In the genomic region with DNA sequence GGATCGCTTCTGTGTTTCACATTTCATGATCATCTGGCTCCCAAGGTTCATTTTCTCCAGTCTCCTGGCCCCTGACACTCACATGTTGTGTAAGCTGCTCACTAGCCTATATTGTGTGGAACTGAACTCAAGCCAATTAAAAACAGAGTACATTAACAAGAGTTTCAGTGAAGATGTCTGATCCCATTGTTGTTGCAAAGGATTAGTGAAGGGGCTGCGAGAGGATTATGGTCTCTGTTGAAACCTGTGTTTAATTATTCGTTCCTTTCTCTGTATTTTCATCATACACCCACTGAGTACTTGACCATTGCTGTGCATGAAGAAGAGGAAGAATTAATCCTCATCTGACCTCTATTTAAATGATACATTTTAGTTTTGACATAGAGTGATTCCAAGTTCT, we compare ENCODE assay signal across 28 cellular contexts. TPM values are rescaled to one million over a fixed set of nuclear protein-coding genes. Genes with fewer than 3 reads are reported as not detected.
"Had no signal": no experiment of that assay in that cellular context is flagged by ENCODE, and none has a peak within 500 bp of the region (broad histone marks: within the 10 kb centered on the region; RNA-seq: fewer than 3 reads in every experiment).

No MANE protein-coding gene starts in this region.

- H3K9me3 ChIP-seq: body of pancreas, ovary, prostate gland, thyroid gland, upper lobe of left lung, vagina had no signal

- H3K27ac ChIP-seq: body of pancreas, ovary, prostate gland, stomach, thyroid gland, upper lobe of left lung, vagina had no signal

- FAIRE-seq: endothelial cell of umbilical vein, kidney had no signal

- H3K36me3 ChIP-seq: ovary, prostate gland, stomach, thyroid gland, upper lobe of left lung, vagina had no signal

- ATAC-seq: activated CD8-positive, alpha-beta memory T cell treated with anti-CD3 and anti-CD28 coated beads, Interleukin-2, amount 10 ng/mL, durations not matched to agents 7 days and 5 days; activated CD8-positive, alpha-beta T cell treated with anti-CD3 and anti-CD28 coated beads for 36 hours; activated naive CD4-positive, alpha-beta T cell treated with anti-CD3 and anti-CD28 coated beads, Interleukin-2, amount 50 U/mL, for 72 hours; body of pancreas; left colon; right cardiac atrium; stimulated activated naive B cell treated with anti-CD40 and anti-IgM and Interleukin-4, amounts not matched to agents 10 μg/mL and 1 μg/mL and 100 μg/mL, for 72 hours had no signal

- H3K4me3 ChIP-seq: body of pancreas, ovary, prostate gland, stomach, thyroid gland, upper lobe of left lung, vagina had no signal

- H3K27me3 ChIP-seq: body of pancreas, ovary, stomach, thyroid gland, upper lobe of left lung, vagina had no signal

- DNase-seq: activated B cell treated with CpG ODN at 0.5 μM for 24 hours; activated CD4-positive, alpha-beta T cell treated with anti-CD3 and anti-CD28 coated beads, Interleukin-2, amount 50 U/mL, for 1 hour; activated CD8-positive, alpha-beta memory T cell treated with anti-CD3 and anti-CD28 coated beads, Interleukin-2, amount 10 ng/mL, durations not matched to agents 7 days and 5 days; activated T-cell treated with anti-CD3 and anti-CD28 coated beads, Interleukin-2, amount 50 U/mL, for 48 hours; anterior cingulate cortex; body of pancreas; cortex of kidney; head of caudate nucleus; hippocampal formation; kidney; left colon; naive B cell; nephron progenitor cell; ovary; right cardiac atrium; stimulated activated CD4-positive, alpha-beta T cell treated with anti-CD3 and anti-CD28 coated beads, Interleukin-15, amount 100 ng/mL, for 24 hours; stimulated activated CD4-positive, alpha-beta T cell treated with anti-CD3 and anti-CD28 coated beads, Interleukin-2, amount 100 ng/mL, for 24 hours; stimulated activated naive B cell treated with anti-CD40 and anti-IgM and Interleukin-4, amounts not matched to agents 10 μg/mL and 1 μg/mL and 100 μg/mL, for 72 hours; stomach; T-helper 2 cell; thyroid gland; upper lobe of left lung had no signal

- H3K4me1 ChIP-seq: body of pancreas, prostate gland, stomach, thyroid gland, upper lobe of left lung, vagina had no signal

RNA-seq across cellular contexts. Expression of gene AFF2, which starts 54.7 kb away (rescaled TPM):
- total RNA-seq: fibroblast of villous mesenchyme had no signal
